In genomic region chr20:61560361-61560853, GRCh38 we compare ENCODE assay signal across 12 cellular contexts.
DNase-seq lines count a peak whose midpoint lies in the region; ATAC-seq, FAIRE-seq and TF ChIP-seq lines count a peak whose summit lies in the region.
"Had no signal": no experiment of that assay in that cellular context is flagged by ENCODE, and none has a peak within 500 bp of the region (broad histone marks: within the 10 kb centered on the region; RNA-seq: fewer than 3 reads in every experiment).

No MANE protein-coding gene starts in this region.

- CTCF ChIA-PET in MCF 10A (lab: Yijun Ruan, JAX): no interaction called here

- FAIRE-seq in urothelium cell line (lab: Jason Lieb, UNC): no peak

- H3K27me3 ChIP-seq in breast epithelium: no peaks in the 10 kb centered on the region
- no peaks in the 10 kb centered on the region for H3K27me3 ChIP-seq in foreskin keratinocyte
- H3K27me3 ChIP-seq: dorsolateral prefrontal cortex had no signal

- TF ChIP-seq CTCF in MCF 10A (IDR thresholded peaks at IDR 0.05; ENCODE audit: unreplicated experiment) (peak; percentile 17), breast epithelium (IDR thresholded peaks at IDR 0.05) (no peak), foreskin keratinocyte (conservative IDR thresholded peaks at IDR 0.05) (peak; percentile 47)

- POLR2A ChIA-PET in MCF 10A (lab: Yijun Ruan, JAX): interaction anchor here (0.7 kb wide), 1 partner anchor 1333 kb away, joined by 3 read pairs; no protein-coding TSS in a partner anchor

- intact Hi-C loops in MCF 10A (cut with micrococcal nuclease): no loop called here
- intact Hi-C loops in breast epithelium (cut with DNase I; ENCODE audit: low total_unique reads): no loop called here

- no peaks in the 10 kb centered on the region for H3K9me3 ChIP-seq in breast epithelium
- H3K9me3 ChIP-seq: thoracic aorta had no signal

- no peak for ATAC-seq in foreskin keratinocyte
- no peak for ATAC-seq in GM19023 (IDR thresholded peaks at IDR 0.05; ENCODE audit: unreplicated experiment)
- no peak for ATAC-seq in HG02678 (IDR thresholded peaks at IDR 0.05; ENCODE audit: unreplicated experiment)

- no TSS peak for BruUV-seq in MCF 10A (replicated peaks; lab: Mats Ljungman, UMichigan)

- no peak overlapping the region for H3K4me3 ChIP-seq in breast epithelium
- H3K4me3 ChIP-seq: dorsolateral prefrontal cortex, thoracic aorta had no signal

- H3K9me3 Mint-ChIP-seq in MCF 10A (ENCODE audit: unreplicated experiment): no peaks in the 10 kb centered on the region

- H3K27me3 Mint-ChIP-seq in MCF 10A (ENCODE audit: insufficient read depth, unreplicated experiment): no peaks in the 10 kb centered on the region
- H3K27me3 Mint-ChIP-seq: B cell had no signal

- peak; percentile 39 for DNase-seq in MCF 10A (ENCODE audit: unreplicated experiment)
- no peak for DNase-seq in breast epithelium (ENCODE audit: low spot score in 2 of 2)
- DNase-seq in RPMI8226: peak; percentile 69
- peak; percentile 3 to 13 for DNase-seq in foreskin keratinocyte
- peak; percentile 62 for DNase-seq in urothelium cell line (ENCODE audit: low spot score)
- no peak for DNase-seq in NCI-H2081 treated with DMSO at 0.1 percent for 48 hours (lab: John Stamatoyannopoulos, UW)
- DNase-seq: activated gamma-delta T cell had no signal

- no peak overlapping the region for H3K27ac Mint-ChIP-seq in MCF 10A (ENCODE audit: low read depth, unreplicated experiment)
- H3K27ac Mint-ChIP-seq: B cell had no signal

- no peaks in the 10 kb centered on the region for H3K4me1 ChIP-seq in breast epithelium
- H3K4me1 ChIP-seq in foreskin keratinocyte: peaks cover 6% of the 10 kb centered on the region

- H3K36me3 Mint-ChIP-seq in MCF 10A (ENCODE audit: insufficient read depth, unreplicated experiment): no peaks in the 10 kb centered on the region

- H3K4me1 Mint-ChIP-seq in MCF 10A (ENCODE audit: insufficient read depth, unreplicated experiment): peaks cover 10% of the 10 kb centered on the region
- H3K4me1 Mint-ChIP-seq: B cell had no signal

- TF ChIP-seq POLR2A in breast epithelium (IDR thresholded peaks at IDR 0.05): no peak

- H3K27ac ChIP-seq in breast epithelium: no peak overlapping the region
- no peak overlapping the region for H3K27ac ChIP-seq in foreskin keratinocyte
- H3K27ac ChIP-seq: dorsolateral prefrontal cortex, thoracic aorta had no signal

- no peak overlapping the region for H3K4me3 Mint-ChIP-seq in MCF 10A (ENCODE audit: unreplicated experiment)
- H3K4me3 Mint-ChIP-seq: B cell had no signal

- no peaks in the 10 kb centered on the region for H3K36me3 ChIP-seq in breast epithelium
- H3K36me3 ChIP-seq: thoracic aorta had no signal

Comparison
In these comparisons a context has a peak if more than half of its experiments do, and no peak if none do; other contexts are left out.
1. DNase-seq: peak in MCF 10A (single experiment), RPMI8226 (single experiment), foreskin keratinocyte (2 of 2) and urothelium cell line (single experiment); none in breast epithelium (0 of 2) and NCI-H2081 treated with DMSO at 0.1 percent for 48 hours (single experiment).
2. CTCF ChIP-seq: peak in MCF 10A (single experiment) and foreskin keratinocyte (single experiment); none in breast epithelium (0 of 3).